ENCODE assay signal across 11 cellular contexts in genomic region chr2:131154647-131155046, GRCh38. TPM values are rescaled to one million over a fixed set of nuclear protein-coding genes. Genes with fewer than 3 reads are reported as not detected.
"Had no signal": no experiment of that assay in that cellular context is flagged by ENCODE, and none has a peak within 500 bp of the region (broad histone marks: within the 10 kb centered on the region; RNA-seq: fewer than 3 reads in every experiment).

No MANE protein-coding gene starts in this region.

- H3K9me3 Mint-ChIP-seq: activated naive CD4-positive, alpha-beta T cell treated with anti-CD3 and anti-CD28 coated beads, Interleukin-2, amount 50 U/mL, for 24 hours; activated T-cell treated with anti-CD3 and anti-CD28 coated beads, Interleukin-2, amount 50 U/mL, for 4 hours; immature natural killer cell; natural killer cell; stimulated activated naive CD8-positive, alpha-beta T cell treated with anti-CD3 and anti-CD28 coated beads, Interleukin-15, Interleukin-2, amounts not matched to agents 100 ng/mL and 50 ng/mL, for 24 hours had no signal

- H3K27me3 Mint-ChIP-seq: activated CD8-positive, alpha-beta memory T cell treated with anti-CD3 and anti-CD28 coated beads, Interleukin-2, amount 10 ng/mL, durations not matched to agents 7 days and 5 days; activated naive CD4-positive, alpha-beta T cell treated with anti-CD3 and anti-CD28 coated beads, Interleukin-2, amount 50 U/mL, for 24 hours; stimulated activated naive CD8-positive, alpha-beta T cell treated with anti-CD3 and anti-CD28 coated beads, Interleukin-15, Interleukin-2, amounts not matched to agents 100 ng/mL and 50 ng/mL, for 24 hours had no signal

- H3K27ac Mint-ChIP-seq: activated naive CD4-positive, alpha-beta T cell treated with anti-CD3 and anti-CD28 coated beads, Interleukin-2, amount 50 U/mL, for 24 hours; immature natural killer cell had no signal

- H3K36me3 Mint-ChIP-seq: natural killer cell had no signal

- H3K4me3 ChIP-seq: transverse colon, uterus had no signal

- H3K36me3 ChIP-seq: transverse colon, uterus had no signal

- H3K4me3 Mint-ChIP-seq: activated CD8-positive, alpha-beta memory T cell treated with anti-CD3 and anti-CD28 coated beads, Interleukin-2, amount 10 ng/mL, durations not matched to agents 7 days and 5 days; activated naive CD4-positive, alpha-beta T cell treated with anti-CD3 and anti-CD28 coated beads, Interleukin-2, amount 50 U/mL, for 24 hours; activated T-cell treated with anti-CD3 and anti-CD28 coated beads, Interleukin-2, amount 50 U/mL, for 4 hours; natural killer cell; stimulated activated naive CD8-positive, alpha-beta T cell treated with anti-CD3 and anti-CD28 coated beads, Interleukin-15, Interleukin-2, amounts not matched to agents 100 ng/mL and 50 ng/mL, for 24 hours had no signal

- H3K27me3 ChIP-seq: transverse colon, uterus had no signal

- H3K4me1 ChIP-seq: transverse colon, uterus had no signal

- H3K9me3 ChIP-seq: transverse colon, uterus had no signal

- H3K27ac ChIP-seq: transverse colon, uterus had no signal

RNA-seq across cellular contexts. Expression of gene POTEE, which starts 54.7 kb away (rescaled TPM):
- total RNA-seq: bronchial epithelial cell, liver, skeletal muscle tissue, transverse colon had no signal
